In the genomic region with DNA sequence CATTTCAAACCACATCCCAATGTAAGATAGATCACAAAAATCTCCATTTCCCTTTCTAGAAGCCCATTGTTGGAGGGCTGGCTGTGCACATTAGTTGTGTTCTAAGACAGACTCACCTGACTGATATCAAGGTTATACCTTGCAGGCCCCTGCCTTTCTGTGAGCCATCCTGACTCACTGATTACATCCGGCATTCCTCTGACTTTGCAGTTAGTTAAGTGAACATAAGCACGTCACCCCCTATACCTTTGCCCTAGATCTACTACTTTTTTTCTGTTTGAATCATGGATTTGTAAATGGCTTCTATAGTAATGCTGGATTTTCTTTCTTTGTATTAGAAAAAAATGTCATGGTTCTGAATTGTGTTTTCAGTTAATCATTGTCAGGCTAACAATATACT, we compare ENCODE assay signal across 1 cellular context.
TF ChIP-seq lines count a peak whose summit lies in the region.

No MANE protein-coding gene starts in this region.

TF ChIP-seq in HepG2, 621 proteins besides CTCF, POLR2A, EP300 and RAD21 (continued from another document):
- TF ChIP-seq ZBTB26 (CRISPR knock-in tag; IDR thresholded peaks at IDR 0.05; ENCODE audit: borderline replicate concordance) (no peak), RXRB (CRISPR knock-in tag; IDR thresholded peaks at IDR 0.05; ENCODE audit: borderline replicate concordance) (peak; percentile 58; the same call in 1 of the 2 replicates), MTA3 (CRISPR knock-in tag; IDR thresholded peaks at IDR 0.05) (no peak), SCMH1 (CRISPR knock-in tag; IDR thresholded peaks at IDR 0.05; ENCODE audit: borderline replicate concordance) (no peak), YEATS4 (CRISPR knock-in tag; IDR thresholded peaks at IDR 0.05; ENCODE audit: borderline replicate concordance) (no peak), EHMT2 (IDR thresholded peaks at IDR 0.05; ENCODE audit: borderline replicate concordance, low read depth, low read length) (no peak), MTERF4 (CRISPR knock-in tag; IDR thresholded peaks at IDR 0.05) (no peak), ZFP41 (CRISPR knock-in tag; IDR thresholded peaks at IDR 0.05; ENCODE audit: borderline replicate concordance) (no peak), AGO1 (IDR thresholded peaks at IDR 0.05; ENCODE audit: low read depth, low read length, poor library complexity, severe bottlenecking) (no peak)
- TF ChIP-seq, protein P1, sequence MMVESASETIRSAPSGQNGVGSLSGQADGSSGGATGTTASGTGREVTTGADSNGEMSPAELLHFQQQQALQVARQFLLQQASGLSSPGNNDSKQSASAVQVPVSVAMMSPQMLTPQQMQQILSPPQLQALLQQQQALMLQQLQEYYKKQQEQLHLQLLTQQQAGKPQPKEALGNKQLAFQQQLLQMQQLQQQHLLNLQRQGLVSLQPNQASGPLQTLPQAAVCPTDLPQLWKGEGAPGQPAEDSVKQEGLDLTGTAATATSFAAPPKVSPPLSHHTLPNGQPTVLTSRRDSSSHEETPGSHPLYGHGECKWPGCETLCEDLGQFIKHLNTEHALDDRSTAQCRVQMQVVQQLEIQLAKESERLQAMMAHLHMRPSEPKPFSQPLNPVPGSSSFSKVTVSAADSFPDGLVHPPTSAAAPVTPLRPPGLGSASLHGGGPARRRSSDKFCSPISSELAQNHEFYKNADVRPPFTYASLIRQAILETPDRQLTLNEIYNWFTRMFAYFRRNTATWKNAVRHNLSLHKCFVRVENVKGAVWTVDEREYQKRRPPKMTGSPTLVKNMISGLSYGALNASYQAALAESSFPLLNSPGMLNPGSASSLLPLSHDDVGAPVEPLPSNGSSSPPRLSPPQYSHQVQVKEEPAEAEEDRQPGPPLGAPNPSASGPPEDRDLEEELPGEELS (CRISPR knock-in tag; IDR thresholded peaks at IDR 0.05): no peak
- TF ChIP-seq, protein P2, sequence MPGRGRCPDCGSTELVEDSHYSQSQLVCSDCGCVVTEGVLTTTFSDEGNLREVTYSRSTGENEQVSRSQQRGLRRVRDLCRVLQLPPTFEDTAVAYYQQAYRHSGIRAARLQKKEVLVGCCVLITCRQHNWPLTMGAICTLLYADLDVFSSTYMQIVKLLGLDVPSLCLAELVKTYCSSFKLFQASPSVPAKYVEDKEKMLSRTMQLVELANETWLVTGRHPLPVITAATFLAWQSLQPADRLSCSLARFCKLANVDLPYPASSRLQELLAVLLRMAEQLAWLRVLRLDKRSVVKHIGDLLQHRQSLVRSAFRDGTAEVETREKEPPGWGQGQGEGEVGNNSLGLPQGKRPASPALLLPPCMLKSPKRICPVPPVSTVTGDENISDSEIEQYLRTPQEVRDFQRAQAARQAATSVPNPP (CRISPR knock-in tag; IDR thresholded peaks at IDR 0.05): no peak
